ENCODE assay signal across 8 cellular contexts in the genomic region with DNA sequence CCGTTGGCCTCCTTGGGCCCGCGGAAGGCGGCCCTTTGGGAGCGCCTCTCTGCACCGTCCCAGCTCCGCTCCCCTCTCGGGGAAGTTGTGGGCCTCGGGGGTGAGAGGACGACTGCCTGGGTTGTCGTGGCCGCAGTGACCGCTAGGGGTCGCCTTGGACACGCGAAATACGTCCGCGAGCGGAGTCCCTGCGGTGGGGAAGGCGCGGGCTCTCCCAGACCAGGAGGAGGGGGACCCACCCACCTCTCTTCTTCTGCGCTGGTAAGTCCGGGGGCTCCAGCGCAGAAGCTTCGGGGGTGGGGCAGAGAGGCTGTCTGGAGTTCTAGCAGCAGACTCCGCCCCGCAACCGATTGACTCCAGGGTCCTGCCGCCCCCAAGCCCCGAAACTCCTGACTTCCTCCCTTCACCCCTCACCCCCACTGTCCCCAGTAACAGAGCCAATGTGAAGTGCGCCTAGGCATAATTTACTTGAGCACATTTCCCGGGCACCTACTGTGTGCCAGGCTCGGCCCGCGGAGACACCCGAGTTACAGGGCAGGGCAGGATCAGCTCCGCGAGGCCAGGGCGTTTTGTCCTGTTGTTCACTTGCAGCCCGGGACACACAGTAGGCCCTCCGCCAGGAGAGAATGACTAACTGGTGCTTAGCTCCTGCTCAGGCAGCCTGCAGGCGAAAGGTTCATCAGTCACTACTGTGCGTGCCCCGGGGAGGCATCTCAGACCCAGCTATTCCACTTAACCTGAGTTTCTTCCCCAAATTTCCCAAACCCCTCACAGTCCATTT. TPM values are rescaled to one million over a fixed set of nuclear protein-coding genes. Genes with fewer than 3 reads are reported as not detected.
DNase-seq lines count a peak whose midpoint lies in the region; ATAC-seq lines count a peak whose summit lies in the region.

No MANE protein-coding gene starts in this region.

- peak overlapping the region; percentile 61 for H3K27ac ChIP-seq in epithelial cell of prostate

- ATAC-seq in GM18502 (IDR thresholded peaks at IDR 0.05; ENCODE audit: poor library complexity, unreplicated experiment) (peak; percentile 84), HG03103 (IDR thresholded peaks at IDR 0.05; ENCODE audit: low read depth, unreplicated experiment) (peak; percentile 75)

- peak; percentile 87 for DNase-seq in 8988T
- peak; percentile 18 for DNase-seq in NK-92 (lab: John Stamatoyannopoulos, UW; ENCODE audit: unreplicated experiment)
- peak; percentile 99 for DNase-seq in activated CD8-positive, alpha-beta memory T cell treated with anti-CD3 and anti-CD28 coated beads, Interleukin-2, amount 50 U/mL, for 48 hours
- no peak for DNase-seq in epithelial cell of prostate (ENCODE audit: low read depth, low spot score)
- peak; percentile 89 for DNase-seq in mucosa of gallbladder (ENCODE audit: low spot score)
- DNase-seq in stimulated activated CD8-positive, alpha-beta memory T cell treated with anti-CD3 and anti-CD28 coated beads, Interleukin-4, amount 100 ng/mL, for 24 hours (ENCODE audit: low read depth) = peak; percentile 84

RNA-seq across cellular contexts. Expression of a gene that starts 32.8 kb away (rescaled TPM):
- total RNA-seq in mucosa of gallbladder = 2.3 TPM

RNA-seq across cellular contexts. Expression of a gene that starts 59.7 kb away (rescaled TPM):
- 23.4 TPM for total RNA-seq in mucosa of gallbladder
